ENCODE assay signal across 1 cellular context in genomic region chr9:107976767-107977166, GRCh38.
TF ChIP-seq lines count a peak whose summit lies in the region.

No MANE protein-coding gene starts in this region.

TF ChIP-seq in HepG2, 621 proteins besides CTCF, POLR2A, EP300 and RAD21 (continued from another document):
- TF ChIP-seq ZNF781 (CRISPR knock-in tag; IDR thresholded peaks at IDR 0.05; ENCODE audit: borderline replicate concordance, not compliant biosample characterization): no peak
- TF ChIP-seq SRSF1 (optimal IDR thresholded peaks at IDR 0.05; ENCODE audit: low read depth, low read length): no peak
- TF ChIP-seq SOX6 (IDR thresholded peaks at IDR 0.05): no peak
- no peak for TF ChIP-seq SOX6 (CRISPR knock-in tag; IDR thresholded peaks at IDR 0.05)
- no peak for TF ChIP-seq KLF9 (CRISPR knock-in tag; IDR thresholded peaks at IDR 0.05; ENCODE audit: low read depth)
- no peak for TF ChIP-seq RFX1 (IDR thresholded peaks at IDR 0.05)
- TF ChIP-seq UBTF (CRISPR knock-in tag; IDR thresholded peaks at IDR 0.05): no peak
- no peak for TF ChIP-seq NFYC (CRISPR knock-in tag; IDR thresholded peaks at IDR 0.05)
- no peak for TF ChIP-seq ZNF720 (CRISPR knock-in tag; IDR thresholded peaks at IDR 0.05)
- TF ChIP-seq PREB (CRISPR knock-in tag; IDR thresholded peaks at IDR 0.05): no peak
- no peak for TF ChIP-seq GATAD1 (CRISPR knock-in tag; IDR thresholded peaks at IDR 0.05)
- TF ChIP-seq ZBTB43 (CRISPR knock-in tag; conservative IDR thresholded peaks at IDR 0.05): no peak
